Comparison of ENCODE assay signal across 10 cellular contexts in genomic region chr7:102695153-102695552, GRCh38. TPM values are rescaled to one million over a fixed set of nuclear protein-coding genes. Genes with fewer than 3 reads are reported as not detected.
"Had no signal": no experiment of that assay in that cellular context is flagged by ENCODE, and none has a peak within 500 bp of the region (broad histone marks: within the 10 kb centered on the region; RNA-seq: fewer than 3 reads in every experiment).

No MANE protein-coding gene starts in this region.

RNA-seq across cellular contexts. Expression of gene SPDYE2B, which starts 45.0 kb away (rescaled TPM):
- total RNA-seq: activated CD8-positive, alpha-beta memory T cell treated with anti-CD3 and anti-CD28 coated beads for 36 hours; activated T-helper 17 cell treated with anti-CD3 and anti-CD28 coated beads, Interleukin-2, amount 50 U/mL, for 72 hours; astrocyte; hepatocyte; kidney; left ventricle myocardium inferior; occipital lobe; progenitor cell of endocrine pancreas; right cardiac atrium; urinary bladder had no signal
